ENCODE assay signal across 2 cellular contexts in genomic region chr11:75946531-75947530, GRCh38.
TF ChIP-seq lines count a peak whose summit lies in the region.

No MANE protein-coding gene starts in this region.

TF ChIP-seq in IMR-90, 13 proteins besides CTCF, POLR2A, EP300 and RAD21 (continued from another document):
- no peak for TF ChIP-seq ELK1 (IDR thresholded peaks at IDR 0.05; ENCODE audit: borderline replicate concordance, low read depth, low read length)
- no peak for TF ChIP-seq FOS (IDR thresholded peaks at IDR 0.05; ENCODE audit: low read depth, low read length)
- no peak for TF ChIP-seq CEBPB (IDR thresholded peaks at IDR 0.05; ENCODE audit: low read depth, low read length)
TF ChIP-seq in IMR-90: peak in this region for 0.

TF ChIP-seq in SK-N-SH, 30 proteins besides CTCF, POLR2A, EP300 and RAD21 (continued from another document):
- TF ChIP-seq REST (IDR thresholded peaks at IDR 0.05; ENCODE audit: low read depth, low read length) = no peak
- TF ChIP-seq EZH2phosphoT487 (IDR thresholded peaks at IDR 0.05; ENCODE audit: borderline replicate concordance, low read depth) = no peak
- no peak for TF ChIP-seq USF1 (IDR thresholded peaks at IDR 0.05; ENCODE audit: borderline replicate concordance, low read depth)
- TF ChIP-seq RXRA (IDR thresholded peaks at IDR 0.05; ENCODE audit: borderline replicate concordance, low read depth) = no peak
- no peak for TF ChIP-seq FOXM1 (IDR thresholded peaks at IDR 0.05; ENCODE audit: low read depth)
- no peak for TF ChIP-seq JUND (IDR thresholded peaks at IDR 0.05)
- no peak for TF ChIP-seq RFX5 (IDR thresholded peaks at IDR 0.05; ENCODE audit: low read length)
- no peak for TF ChIP-seq FOXJ3 (CRISPR knock-in tag; IDR thresholded peaks at IDR 0.05)
- no peak for TF ChIP-seq MEF2A (IDR thresholded peaks at IDR 0.05; ENCODE audit: borderline replicate concordance, low read depth)
- no peak for TF ChIP-seq RCOR1 (IDR thresholded peaks at IDR 0.05; ENCODE audit: low read length)
- no peak for TF ChIP-seq ELF1 (IDR thresholded peaks at IDR 0.05)
- no peak for TF ChIP-seq TCF12 (IDR thresholded peaks at IDR 0.05)
